In the genomic region with DNA sequence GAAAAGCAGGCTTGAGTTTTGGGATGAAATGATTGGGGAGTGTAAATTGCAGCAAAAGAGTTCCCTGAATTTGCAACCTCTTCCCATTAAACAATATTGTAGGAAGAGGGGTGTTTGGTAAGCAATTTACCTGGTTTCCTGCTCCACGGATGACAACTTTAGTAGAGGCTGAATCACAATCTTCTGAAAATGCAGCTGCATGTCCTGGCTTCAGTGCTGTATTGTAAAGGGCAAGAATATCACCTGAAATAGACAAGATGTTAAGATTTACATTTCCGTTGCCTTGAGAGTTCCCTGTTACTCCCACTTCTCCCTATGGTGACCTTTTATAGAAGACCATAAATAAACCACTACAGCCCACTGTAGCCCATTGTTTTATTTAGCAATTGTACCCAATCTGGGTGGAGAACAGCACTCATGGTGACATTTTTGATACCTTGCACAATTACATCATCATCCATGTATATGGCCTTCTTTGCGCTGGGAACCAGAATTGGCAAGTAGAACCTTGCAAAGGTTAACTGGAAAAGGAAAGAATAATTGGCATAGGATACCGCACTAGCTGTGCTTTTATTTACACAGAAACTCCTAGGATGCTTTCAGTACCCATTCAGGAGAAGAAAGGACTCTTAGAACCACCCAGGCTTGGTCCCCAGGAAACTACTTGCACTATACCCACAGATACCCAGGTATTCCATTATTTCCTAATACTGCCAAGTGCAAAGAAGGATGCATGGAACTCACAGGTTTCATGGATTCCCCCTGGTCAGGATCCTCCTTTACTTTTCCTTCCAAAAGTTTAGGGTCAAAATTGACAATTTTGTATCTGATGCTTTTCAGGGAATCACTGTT, we compare ENCODE assay signal across 25 cellular contexts. TPM values are rescaled to one million over a fixed set of nuclear protein-coding genes. Genes with fewer than 3 reads are reported as not detected.
A peak's percentile ranks its signal among the peaks of the same experiment; 100 is the strongest.
DNase-seq lines count a peak whose midpoint lies in the region; ATAC-seq, FAIRE-seq and TF ChIP-seq lines count a peak whose summit lies in the region.
"Had no signal": no experiment of that assay in that cellular context is flagged by ENCODE, and none has a peak within 500 bp of the region (broad histone marks: within the 10 kb centered on the region; RNA-seq: fewer than 3 reads in every experiment).

No MANE protein-coding gene starts in this region.

- CTCF ChIA-PET in activated naive CD4-positive, alpha-beta T cell treated with anti-CD3 and anti-CD28 coated beads for 36 hours (lab: Charles Lee) = no interaction called here
- CTCF ChIA-PET in activated naive CD4-positive, alpha-beta T cell treated with anti-CD3 and anti-CD28 coated beads, Interleukin-2, amount 10 ng/mL, durations not matched to agents 7 days and 5 days (lab: Charles Lee) = no interaction called here
- CTCF ChIA-PET in OCI-LY7 (lab: Charles Lee; ENCODE audit: unreplicated experiment) (no interaction called here), GM10248 (lab: Yijun Ruan, JAX) (interaction anchor here (0.9 to 1.9 kb wide), 2 partner anchors 9 to 11 kb away, joined by 3 to 10 read pairs; partner anchors contain the start of gene SPCS1)

- no peaks in the 10 kb centered on the region for H3K9me3 Mint-ChIP-seq in activated naive CD4-positive, alpha-beta T cell treated with anti-CD3 and anti-CD28 coated beads for 36 hours
- no peaks in the 10 kb centered on the region for H3K9me3 Mint-ChIP-seq in activated naive CD4-positive, alpha-beta T cell treated with anti-CD3 and anti-CD28 coated beads, Interleukin-2, amount 10 ng/mL, durations not matched to agents 7 days and 5 days
- no peaks in the 10 kb centered on the region for H3K9me3 Mint-ChIP-seq in mesothelial cell of epicardium
- H3K9me3 Mint-ChIP-seq: CD8-positive, alpha-beta T cell; nephron; stimulated activated naive CD8-positive, alpha-beta T cell treated with anti-CD3 and anti-CD28 coated beads, Interleukin-15, amount 100 ng/mL, for 72 hours had no signal

- no peaks in the 10 kb centered on the region for H3K9me3 ChIP-seq in OCI-LY7 (ENCODE audit: low read length)
- H3K9me3 ChIP-seq: Peyer's patch, SJSA1, transverse colon had no signal

- no peak for TF ChIP-seq CTCF in OCI-LY7 (conservative IDR thresholded peaks at IDR 0.05; ENCODE audit: low read length)
- TF ChIP-seq CTCF in mesothelial cell of epicardium (IDR thresholded peaks at IDR 0.05; ENCODE audit: unreplicated experiment) = no peak
- no peak for TF ChIP-seq CTCF in GM10248 (IDR thresholded peaks at IDR 0.05; ENCODE audit: control extremely low read depth, extremely low read depth, low read depth, missing control alignments)

- POLR2A ChIA-PET in OCI-LY7 (lab: Charles Lee) = interaction anchor here (0.6 to 0.7 kb wide), 2 partner anchors 204 to 1657 kb away, joined by 3 to 10 read pairs; no protein-coding TSS in a partner anchor
- POLR2A ChIA-PET in GM10248 (lab: Yijun Ruan, JAX) = interaction anchor here (1.2 kb wide), 1 partner anchor 9 kb away, joined by 3 read pairs; the partner anchor contains the start of gene GLT8D1

- H3K27ac Mint-ChIP-seq in activated naive CD4-positive, alpha-beta T cell treated with anti-CD3 and anti-CD28 coated beads for 36 hours = peak overlapping the region; percentile 81
- H3K27ac Mint-ChIP-seq in activated naive CD4-positive, alpha-beta T cell treated with anti-CD3 and anti-CD28 coated beads, Interleukin-2, amount 10 ng/mL, durations not matched to agents 7 days and 5 days = no peak overlapping the region
- peak overlapping the region; percentile 13 for H3K27ac Mint-ChIP-seq in mesothelial cell of epicardium
- H3K27ac Mint-ChIP-seq: CD8-positive, alpha-beta T cell had no signal

- H3K36me3 ChIP-seq in OCI-LY7 (ENCODE audit: insufficient read depth, low read length) = peaks cover 76% of the 10 kb centered on the region

- H4K20me1 ChIP-seq in OCI-LY7 (ENCODE audit: insufficient read depth, low read length) = peaks cover 30% of the 10 kb centered on the region

- no peak for TF ChIP-seq POLR2A in GM12891 (IDR thresholded peaks at IDR 0.05; ENCODE audit: low read depth, low read length)

- no peak overlapping the region for H3K4me3 ChIP-seq in OCI-LY7 (ENCODE audit: low read depth, low read length, poor library complexity, severe bottlenecking)
- H3K4me3 ChIP-seq: Peyer's patch, SJSA1, transverse colon had no signal

- H3K36me3 Mint-ChIP-seq in activated naive CD4-positive, alpha-beta T cell treated with anti-CD3 and anti-CD28 coated beads for 36 hours (ENCODE audit: low read depth) = peaks cover 46% of the 10 kb centered on the region
- peaks cover 59% of the 10 kb centered on the region for H3K36me3 Mint-ChIP-seq in activated naive CD4-positive, alpha-beta T cell treated with anti-CD3 and anti-CD28 coated beads, Interleukin-2, amount 10 ng/mL, durations not matched to agents 7 days and 5 days
- H3K36me3 Mint-ChIP-seq in mesothelial cell of epicardium = peaks cover 40% of the 10 kb centered on the region

- H3K4me1 ChIP-seq in OCI-LY7 (ENCODE audit: insufficient read depth, low read length, poor library complexity, severe bottlenecking) = peaks cover 14% of the 10 kb centered on the region
- H3K4me1 ChIP-seq: Peyer's patch, SJSA1, transverse colon had no signal

- H2AFZ ChIP-seq in OCI-LY7 (ENCODE audit: low read length) = no peak overlapping the region

- no peak for DNase-seq in activated naive CD4-positive, alpha-beta T cell treated with anti-CD3 and anti-CD28 coated beads for 36 hours
- DNase-seq in activated naive CD4-positive, alpha-beta T cell treated with anti-CD3 and anti-CD28 coated beads, Interleukin-2, amount 10 ng/mL, durations not matched to agents 7 days and 5 days = no peak
- no peak for DNase-seq in GM12891 (ENCODE audit: insufficient read length, low spot score)
- DNase-seq in OCI-LY7 (ENCODE audit: low spot score) = no peak
- DNase-seq in mesothelial cell of epicardium (ENCODE audit: low spot score in 2 of 2, unreplicated experiment in 2 of 2) = no peak
- no peak for DNase-seq in GM10248 (ENCODE audit: extremely low spot score)
- no peak for DNase-seq in NCI-H226
- DNase-seq: activated CD4-positive, CD25-positive, alpha-beta regulatory T cell; activated effector memory CD4-positive, alpha-beta T cell treated with Interleukin-2 at 50 U/mL for 16 hours; amniotic stem cell; CD8-positive, alpha-beta T cell; DMS79; left colon; mesendoderm; NCI-H1048; NCI-H1930; NCI-H446; Peyer's patch; stimulated activated CD4-positive, alpha-beta T cell treated with anti-CD3 and anti-CD28 coated beads, Interleukin-1b, Interleukin-23, amount 100 ng/mL, for 48 hours; stimulated activated naive CD8-positive, alpha-beta T cell treated with anti-CD3 and anti-CD28 coated beads, Interleukin-15, amount 100 ng/mL, for 72 hours; transverse colon had no signal

- no peak overlapping the region for H3K4me2 ChIP-seq in OCI-LY7 (ENCODE audit: low read length)

- H3K27ac ChIP-seq in OCI-LY7 (ENCODE audit: low read depth, low read length, poor library complexity, severe bottlenecking) = peak overlapping the region; percentile 34
- H3K27ac ChIP-seq: Peyer's patch, SJSA1 had no signal

- peaks cover 51% of the 10 kb centered on the region for H3K4me1 Mint-ChIP-seq in activated naive CD4-positive, alpha-beta T cell treated with anti-CD3 and anti-CD28 coated beads for 36 hours (ENCODE audit: low read depth)
- H3K4me1 Mint-ChIP-seq in activated naive CD4-positive, alpha-beta T cell treated with anti-CD3 and anti-CD28 coated beads, Interleukin-2, amount 10 ng/mL, durations not matched to agents 7 days and 5 days = peaks cover 2% of the 10 kb centered on the region
- no peaks in the 10 kb centered on the region for H3K4me1 Mint-ChIP-seq in mesothelial cell of epicardium

- H3K4me3 Mint-ChIP-seq in activated naive CD4-positive, alpha-beta T cell treated with anti-CD3 and anti-CD28 coated beads for 36 hours = no peak overlapping the region
- H3K4me3 Mint-ChIP-seq in activated naive CD4-positive, alpha-beta T cell treated with anti-CD3 and anti-CD28 coated beads, Interleukin-2, amount 10 ng/mL, durations not matched to agents 7 days and 5 days = no peak overlapping the region
- no peak overlapping the region for H3K4me3 Mint-ChIP-seq in mesothelial cell of epicardium
- H3K4me3 Mint-ChIP-seq: CD8-positive, alpha-beta T cell; nephron; stimulated activated naive CD8-positive, alpha-beta T cell treated with anti-CD3 and anti-CD28 coated beads, Interleukin-15, amount 100 ng/mL, for 72 hours had no signal

- H3K9me2 ChIP-seq in OCI-LY7 (ENCODE audit: insufficient read depth, low read length) = no peaks in the 10 kb centered on the region

- H3K79me2 ChIP-seq in OCI-LY7 (ENCODE audit: insufficient read depth, low read depth, low read length) = peaks cover 15% of the 10 kb centered on the region; the same call in 1 of the 2 replicates

- intact Hi-C loops in activated naive CD4-positive, alpha-beta T cell treated with anti-CD3 and anti-CD28 coated beads for 36 hours (cut with micrococcal nuclease) = loop anchor here (1.0 kb wide), 2 partner anchors 9 to 10 kb away; partner anchors contain the start of genes GLT8D1 and GNL3
- intact Hi-C loops in OCI-LY7 (cut with micrococcal nuclease; ENCODE audit: unreplicated experiment) = no loop called here

- no peaks in the 10 kb centered on the region for H3K27me3 Mint-ChIP-seq in activated naive CD4-positive, alpha-beta T cell treated with anti-CD3 and anti-CD28 coated beads for 36 hours (ENCODE audit: low read depth)
- H3K27me3 Mint-ChIP-seq in activated naive CD4-positive, alpha-beta T cell treated with anti-CD3 and anti-CD28 coated beads, Interleukin-2, amount 10 ng/mL, durations not matched to agents 7 days and 5 days = no peaks in the 10 kb centered on the region
- H3K27me3 Mint-ChIP-seq in mesothelial cell of epicardium (ENCODE audit: low read depth) = no peaks in the 10 kb centered on the region
- H3K27me3 Mint-ChIP-seq: stimulated activated naive CD8-positive, alpha-beta T cell treated with anti-CD3 and anti-CD28 coated beads, Interleukin-15, amount 100 ng/mL, for 72 hours had no signal

- ATAC-seq in GM18517 (IDR thresholded peaks at IDR 0.05; ENCODE audit: unreplicated experiment) = no peak
- ATAC-seq: CD8-positive, alpha-beta T cell; left colon; stimulated activated naive CD8-positive, alpha-beta T cell treated with anti-CD3 and anti-CD28 coated beads, Interleukin-15, amount 100 ng/mL, for 72 hours had no signal

- peak; percentile 40 for FAIRE-seq in GM12891 (lab: Jason Lieb, UNC)
- FAIRE-seq: GM18507 had no signal

- BruUV-seq in OCI-LY7 (replicated peaks; lab: Mats Ljungman, UMichigan) = no TSS peak

RNA-seq across cellular contexts. Expression of gene GLT8D1, which starts 9.6 kb away (rescaled TPM):
- 10 to 100 TPM; 24.5 to 25.4 TPM for total RNA-seq in activated naive CD4-positive, alpha-beta T cell treated with anti-CD3 and anti-CD28 coated beads for 36 hours
- 34.8 TPM for polyA plus RNA-seq in GM12891 (2012; ENCODE audit: low read depth, missing spikeins)
- total RNA-seq in OCI-LY7 (2014; rRNA removed; shearing (Covaris generic)) = 35.6 and 39.6 TPM in 2 replicates
- total RNA-seq in OCI-LY7 (2022) (34.0 and 37.7 TPM in 2 replicates), mesothelial cell of epicardium (73.0 to 79.2 TPM (median 76.2 TPM) in 3 replicates)

RNA-seq across cellular contexts. Expression of gene SPCS1, which starts 9.9 kb away (rescaled TPM):
- total RNA-seq in activated naive CD4-positive, alpha-beta T cell treated with anti-CD3 and anti-CD28 coated beads for 36 hours = 100 to 1,000 TPM; 118 to 123 TPM
- polyA plus RNA-seq in GM12891 (2012; ENCODE audit: low read depth, missing spikeins) = 184 TPM
- total RNA-seq in OCI-LY7 (2014; rRNA removed; shearing (Covaris generic)) = 46.6 and 58.1 TPM in 2 replicates
- total RNA-seq in OCI-LY7 (2022) = 73.8 and 81.6 TPM in 2 replicates
- 81.9 to 82.7 TPM (median 82.5 TPM) in 3 replicates for total RNA-seq in mesothelial cell of epicardium

RNA-seq across cellular contexts. Expression of gene GNL3, which starts 10.2 kb away (rescaled TPM):
- total RNA-seq in activated naive CD4-positive, alpha-beta T cell treated with anti-CD3 and anti-CD28 coated beads for 36 hours = 100 to 1,000 TPM; 195 to 197 TPM
- 116 TPM for polyA plus RNA-seq in GM12891 (2012; ENCODE audit: low read depth, missing spikeins)
- 220 and 232 TPM in 2 replicates for total RNA-seq in OCI-LY7 (2014; rRNA removed; shearing (Covaris generic))
- 147 and 182 TPM in 2 replicates for total RNA-seq in OCI-LY7 (2022)
- total RNA-seq in mesothelial cell of epicardium = 105 to 120 TPM (median 116 TPM) in 3 replicates

RNA-seq across cellular contexts. Expression of gene PBRM1, which starts 10.3 kb away (rescaled TPM):
- 10 to 100 TPM; 49.9 to 57.7 TPM for total RNA-seq in activated naive CD4-positive, alpha-beta T cell treated with anti-CD3 and anti-CD28 coated beads for 36 hours
- polyA plus RNA-seq in GM12891 (2012; ENCODE audit: low read depth, missing spikeins) = 11.0 TPM
- total RNA-seq in OCI-LY7 (2014; rRNA removed; shearing (Covaris generic)) = 67.2 and 75.7 TPM in 2 replicates
- total RNA-seq in OCI-LY7 (2022) (90.8 and 91.1 TPM in 2 replicates), mesothelial cell of epicardium (90.1 to 92.4 TPM (median 91.2 TPM) in 3 replicates)
